ENCODE assay signal across 1 cellular context in genomic region chr9:6512085-6512657, GRCh38.
TF ChIP-seq lines count a peak whose summit lies in the region.

No MANE protein-coding gene starts in this region.

TF ChIP-seq in GM23338, 12 proteins besides CTCF, POLR2A, EP300 and RAD21 (continued from another document):
- TF ChIP-seq ZNF462 (CRISPR knock-in tag; IDR thresholded peaks at IDR 0.05), result no peak
- no peak for TF ChIP-seq EZH2phosphoT487 (IDR thresholded peaks at IDR 0.05; ENCODE audit: unreplicated experiment)
- TF ChIP-seq CREB1 (CRISPR knock-in tag; IDR thresholded peaks at IDR 0.05; ENCODE audit: low read depth), result no peak
- no peak for TF ChIP-seq ZNF114 (CRISPR knock-in tag; IDR thresholded peaks at IDR 0.05)
- no peak for TF ChIP-seq JUNB (IDR thresholded peaks at IDR 0.05; ENCODE audit: unreplicated experiment)
